Comparison of ENCODE assay signal across 14 cellular contexts in genomic region chr2:69619725-69620124, GRCh38. TPM values are rescaled to one million over a fixed set of nuclear protein-coding genes. Genes with fewer than 3 reads are reported as not detected.
DNase-seq lines count a peak whose midpoint lies in the region; ATAC-seq and TF ChIP-seq lines count a peak whose summit lies in the region.
"Had no signal": no experiment of that assay in that cellular context is flagged by ENCODE, and none has a peak within 500 bp of the region (broad histone marks: within the 10 kb centered on the region; RNA-seq: fewer than 3 reads in every experiment).

No MANE protein-coding gene starts in this region.

- 59 to 75% methylated on average over 3 of the region's 3 CpGs for WGBS in lower leg skin, 2 donors

- intact Hi-C loops in CD4-positive, alpha-beta memory T cell (cut with micrococcal nuclease), result no loop called here
- intact Hi-C loops in lower leg skin (cut with DNase I; ENCODE audit: low total_unique reads), result no loop called here

- peak; percentile 62 for ATAC-seq in GM23338
- peak; percentile 69 for ATAC-seq in T-helper 17 cell
- no peak for ATAC-seq in GM21381 (IDR thresholded peaks at IDR 0.05; ENCODE audit: unreplicated experiment)

- TF ChIP-seq POLR2A in lower leg skin (IDR thresholded peaks at IDR 0.05), result no peak

- H3K9me2 ChIP-seq in GM23338 (ENCODE audit: insufficient read depth), result peaks cover 6% of the 10 kb centered on the region; the same call in 1 of the 2 replicates

- H3K36me3 Mint-ChIP-seq in CD4-positive, alpha-beta memory T cell, result peaks cover 15 to 17% of the 10 kb centered on the region in 2 donors
- H3K36me3 Mint-ChIP-seq in GM23338 (ENCODE audit: low read depth) (peaks cover 11% of the 10 kb centered on the region; the same call in 2 of the 3 replicates), T-helper 17 cell (ENCODE audit: low read depth) (no peaks in the 10 kb centered on the region)

- peaks cover 16% of the 10 kb centered on the region for H4K20me1 ChIP-seq in GM23338 (replicated peaks; ENCODE audit: insufficient read depth)

- H3K27me3 ChIP-seq in CD4-positive, alpha-beta memory T cell (ENCODE audit: insufficient read depth, low read length), result no peaks in the 10 kb centered on the region
- no peaks in the 10 kb centered on the region for H3K27me3 ChIP-seq in GM23338 (ENCODE audit: insufficient read depth)

- peak in 4 of 5 donors; percentile 20 to 48 (median 32) for DNase-seq in CD4-positive, alpha-beta memory T cell
- DNase-seq in GM23338 (ENCODE audit: low spot score), result no peak
- DNase-seq in T-helper 17 cell, result no peak
- peak; percentile 56 for DNase-seq in iris pigment epithelial cell (ENCODE audit: low read depth)
- DNase-seq in globus pallidus (ENCODE audit: low spot score), result no peak
- no peak for DNase-seq in lower leg skin (ENCODE audit: low spot score in 2 of 2)
- no peak for DNase-seq in DMS153 treated with DMSO at 0.1 percent for 48 hours (lab: John Stamatoyannopoulos, UW; ENCODE audit: unreplicated experiment)
- DNase-seq: aorta; C1 segment of cervical spinal cord; effector CD8-positive, alpha-beta T cell; NCI-H2081; stimulated activated CD4-positive, alpha-beta T cell treated with anti-CD3 and anti-CD28 coated beads, Interleukin-1b, Interleukin-23, amount 100 ng/mL, for 48 hours; stimulated activated naive B cell treated with anti-CD40 and anti-IgM and Interleukin-4, amounts not matched to agents 10 μg/mL and 1 μg/mL and 100 μg/mL, for 72 hours had no signal

- peaks cover 92% of the 10 kb centered on the region for H3K4me1 ChIP-seq in CD4-positive, alpha-beta memory T cell (ENCODE audit: insufficient read depth, low read length)
- peaks cover 6% of the 10 kb centered on the region for H3K4me1 ChIP-seq in GM23338 (ENCODE audit: insufficient read depth)

- H3F3A ChIP-seq in GM23338 (replicated peaks; ENCODE audit: low read depth), result no peaks in the 10 kb centered on the region

- no peaks in the 10 kb centered on the region for H3K9me3 ChIP-seq in CD4-positive, alpha-beta memory T cell (ENCODE audit: control insufficient read depth in 1 of 2, low read length in 2 of 2)
- H3K9me3 ChIP-seq in T-helper 17 cell (ENCODE audit: control insufficient read depth, low read length, poor library complexity, severe bottlenecking), result no peaks in the 10 kb centered on the region

- TF ChIP-seq CTCF in GM23338 (conservative IDR thresholded peaks at IDR 0.05; ENCODE audit: low read depth in 2 of 2) (no peak), lower leg skin (IDR thresholded peaks at IDR 0.05) (no peak)

- H3K27ac Mint-ChIP-seq in CD4-positive, alpha-beta memory T cell, result no peak overlapping the region
- H3K27ac Mint-ChIP-seq in GM23338 (no peak overlapping the region), T-helper 17 cell (no peak overlapping the region)
- H3K27ac Mint-ChIP-seq: stimulated activated naive B cell treated with anti-CD40 and anti-IgM and Interleukin-4, amounts not matched to agents 10 μg/mL and 1 μg/mL and 100 μg/mL, for 72 hours had no signal

- no peak overlapping the region for H3K4me2 ChIP-seq in GM23338

- no peak overlapping the region for H3K4me3 Mint-ChIP-seq in CD4-positive, alpha-beta memory T cell
- H3K4me3 Mint-ChIP-seq in GM23338 (no peak overlapping the region), T-helper 17 cell (no peak overlapping the region)
- H3K4me3 Mint-ChIP-seq: stimulated activated naive B cell treated with anti-CD40 and anti-IgM and Interleukin-4, amounts not matched to agents 10 μg/mL and 1 μg/mL and 100 μg/mL, for 72 hours had no signal

- H3K9me3 Mint-ChIP-seq in CD4-positive, alpha-beta memory T cell, result no peaks in the 10 kb centered on the region
- H3K9me3 Mint-ChIP-seq in GM23338, result no peaks in the 10 kb centered on the region

- H3K36me3 ChIP-seq in CD4-positive, alpha-beta memory T cell (ENCODE audit: insufficient read depth, low read length), result no peaks in the 10 kb centered on the region
- H3K36me3 ChIP-seq in GM23338 (ENCODE audit: insufficient read depth), result no peaks in the 10 kb centered on the region

- peaks cover 66% of the 10 kb centered on the region for H3K79me2 ChIP-seq in GM23338 (replicated peaks; ENCODE audit: insufficient read depth)

- H3K4me3 ChIP-seq in CD4-positive, alpha-beta memory T cell (ENCODE audit: low read length in 2 of 2), result peak overlapping the region; percentile 9 to 28
- H3K4me3 ChIP-seq in GM23338 (no peak overlapping the region), lower leg skin (ENCODE audit: low read depth, poor library complexity, severe bottlenecking) (no peak overlapping the region)

- no peak overlapping the region for H2AFZ ChIP-seq in GM23338

- H3K27ac ChIP-seq in CD4-positive, alpha-beta memory T cell (ENCODE audit: low read depth, low read length), result peak overlapping the region; percentile 27
- no peak overlapping the region for H3K27ac ChIP-seq in GM23338 (ENCODE audit: low read depth)

- H3K27me3 Mint-ChIP-seq in CD4-positive, alpha-beta memory T cell, result no peaks in the 10 kb centered on the region
- H3K27me3 Mint-ChIP-seq in GM23338 (ENCODE audit: insufficient read depth, low read depth, poor library complexity), result peaks cover 3% of the 10 kb centered on the region
- no peaks in the 10 kb centered on the region for H3K27me3 Mint-ChIP-seq in T-helper 17 cell

- POLR2A ChIA-PET in CD4-positive, alpha-beta memory T cell (lab: Charles Lee; ENCODE audit: partially characterized antibody), result interaction anchor here (0.5 to 7.0 kb wide), 7 partner anchors 9 to 93 kb away, joined by 3 to 44 read pairs (median 5); partner anchors contain the start of gene AAK1

- H3K4me1 Mint-ChIP-seq in CD4-positive, alpha-beta memory T cell, result peaks cover 14 to 32% (median 21%) of the 10 kb centered on the region in 4 donors
- H3K4me1 Mint-ChIP-seq in GM23338, result no peaks in the 10 kb centered on the region
- H3K4me1 Mint-ChIP-seq in T-helper 17 cell, result peaks cover 33% of the 10 kb centered on the region

- CTCF ChIA-PET in CD4-positive, alpha-beta memory T cell (lab: Charles Lee; ENCODE audit: partially characterized antibody), result interaction anchor here (0.9 to 8.2 kb wide), 2 partner anchors 26 to 53 kb away, joined by 3 to 58 read pairs; no protein-coding TSS in a partner anchor

TF ChIP-seq in GM23338, 12 proteins besides CTCF, POLR2A, EP300 and RAD21 (continues in another document):
- TF ChIP-seq EZH2 (IDR thresholded peaks at IDR 0.05; ENCODE audit: low read depth, unreplicated experiment) (no peak), ZNF331 (CRISPR knock-in tag; IDR thresholded peaks at IDR 0.05; ENCODE audit: low read depth) (no peak), EZH2phosphoT487 (IDR thresholded peaks at IDR 0.05; ENCODE audit: unreplicated experiment) (no peak), POLR2AphosphoS5 (IDR thresholded peaks at IDR 0.05; ENCODE audit: low read depth) (no peak), CREB1 (CRISPR knock-in tag; IDR thresholded peaks at IDR 0.05; ENCODE audit: low read depth) (no peak), ZNF114 (CRISPR knock-in tag; IDR thresholded peaks at IDR 0.05) (no peak), STAT1 (IDR thresholded peaks at IDR 0.05; ENCODE audit: unreplicated experiment) (no peak), JUNB (IDR thresholded peaks at IDR 0.05; ENCODE audit: unreplicated experiment) (no peak), NANOG (IDR thresholded peaks at IDR 0.05; ENCODE audit: borderline replicate concordance) (no peak)
- TF ChIP-seq, protein P1, sequence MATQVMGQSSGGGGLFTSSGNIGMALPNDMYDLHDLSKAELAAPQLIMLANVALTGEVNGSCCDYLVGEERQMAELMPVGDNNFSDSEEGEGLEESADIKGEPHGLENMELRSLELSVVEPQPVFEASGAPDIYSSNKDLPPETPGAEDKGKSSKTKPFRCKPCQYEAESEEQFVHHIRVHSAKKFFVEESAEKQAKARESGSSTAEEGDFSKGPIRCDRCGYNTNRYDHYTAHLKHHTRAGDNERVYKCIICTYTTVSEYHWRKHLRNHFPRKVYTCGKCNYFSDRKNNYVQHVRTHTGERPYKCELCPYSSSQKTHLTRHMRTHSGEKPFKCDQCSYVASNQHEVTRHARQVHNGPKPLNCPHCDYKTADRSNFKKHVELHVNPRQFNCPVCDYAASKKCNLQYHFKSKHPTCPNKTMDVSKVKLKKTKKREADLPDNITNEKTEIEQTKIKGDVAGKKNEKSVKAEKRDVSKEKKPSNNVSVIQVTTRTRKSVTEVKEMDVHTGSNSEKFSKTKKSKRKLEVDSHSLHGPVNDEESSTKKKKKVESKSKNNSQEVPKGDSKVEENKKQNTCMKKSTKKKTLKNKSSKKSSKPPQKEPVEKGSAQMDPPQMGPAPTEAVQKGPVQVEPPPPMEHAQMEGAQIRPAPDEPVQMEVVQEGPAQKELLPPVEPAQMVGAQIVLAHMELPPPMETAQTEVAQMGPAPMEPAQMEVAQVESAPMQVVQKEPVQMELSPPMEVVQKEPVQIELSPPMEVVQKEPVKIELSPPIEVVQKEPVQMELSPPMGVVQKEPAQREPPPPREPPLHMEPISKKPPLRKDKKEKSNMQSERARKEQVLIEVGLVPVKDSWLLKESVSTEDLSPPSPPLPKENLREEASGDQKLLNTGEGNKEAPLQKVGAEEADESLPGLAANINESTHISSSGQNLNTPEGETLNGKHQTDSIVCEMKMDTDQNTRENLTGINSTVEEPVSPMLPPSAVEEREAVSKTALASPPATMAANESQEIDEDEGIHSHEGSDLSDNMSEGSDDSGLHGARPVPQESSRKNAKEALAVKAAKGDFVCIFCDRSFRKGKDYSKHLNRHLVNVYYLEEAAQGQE (IDR thresholded peaks at IDR 0.05; ENCODE audit: unreplicated experiment), result no peak
- TF ChIP-seq, protein P2, sequence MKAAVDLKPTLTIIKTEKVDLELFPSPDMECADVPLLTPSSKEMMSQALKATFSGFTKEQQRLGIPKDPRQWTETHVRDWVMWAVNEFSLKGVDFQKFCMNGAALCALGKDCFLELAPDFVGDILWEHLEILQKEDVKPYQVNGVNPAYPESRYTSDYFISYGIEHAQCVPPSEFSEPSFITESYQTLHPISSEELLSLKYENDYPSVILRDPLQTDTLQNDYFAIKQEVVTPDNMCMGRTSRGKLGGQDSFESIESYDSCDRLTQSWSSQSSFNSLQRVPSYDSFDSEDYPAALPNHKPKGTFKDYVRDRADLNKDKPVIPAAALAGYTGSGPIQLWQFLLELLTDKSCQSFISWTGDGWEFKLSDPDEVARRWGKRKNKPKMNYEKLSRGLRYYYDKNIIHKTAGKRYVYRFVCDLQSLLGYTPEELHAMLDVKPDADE (IDR thresholded peaks at IDR 0.05), result no peak

RNA-seq across cellular contexts. Expression of gene AAK1, which starts 23.8 kb away (rescaled TPM):
- total RNA-seq in CD4-positive, alpha-beta memory T cell, result 100 to 1,000 TPM; 220 to 225 TPM
- polyA plus RNA-seq in CD4-positive, alpha-beta memory T cell, result 100 to 1,000 TPM in 1 of 2 donors, 10 to 100 TPM in 1; 27.6 to 129 TPM
- 39.0 TPM in 2 replicates for total RNA-seq in GM23338 (2014; rRNA removed; shearing (Covaris generic))
- polyA plus RNA-seq in GM23338 (2016; fragmentation: Nextera tagmentation; extraction: Ambion mirVana), result 44.7 and 52.4 TPM in 2 replicates
- total RNA-seq in T-helper 17 cell (100 to 1,000 TPM; 187 to 243 TPM), lower leg skin (10 to 100 TPM; 15.5 to 28.1 (median 24.4) TPM)

Comparison
In these comparisons a context has a peak if more than half of its experiments do, and no peak if none do; other contexts are left out.
1. DNase-seq: peak in CD4-positive, alpha-beta memory T cell (4 of 5) and iris pigment epithelial cell (single experiment); none in GM23338 (single experiment), T-helper 17 cell (0 of 3), globus pallidus (single experiment), lower leg skin (0 of 2) and DMS153 treated with DMSO at 0.1 percent for 48 hours (single experiment).
2. H3K4me3 ChIP-seq: peak in CD4-positive, alpha-beta memory T cell (2 of 2); none in GM23338 (single experiment) and lower leg skin (single experiment).